ENCODE assay signal across 8 cellular contexts in genomic region chr18:39453882-39454281, GRCh38.
DNase-seq lines count a peak whose midpoint lies in the region; ATAC-seq, FAIRE-seq and TF ChIP-seq lines count a peak whose summit lies in the region.

No MANE protein-coding gene starts in this region.

- H3K4me3 Mint-ChIP-seq in activated T-helper 1 cell treated with anti-CD3 and anti-CD28 coated beads, Interleukin-12 subunit alpha, Interleukin-12 subunit beta, Interleukin-2, Interleukin-4 antibody, amounts not matched to agents 30 ng/mL and 10 ng/mL and 1 ng/mL, durations not matched to agents 14 hours and 24 hours and 36 hours = no peak overlapping the region

- H3K27me3 Mint-ChIP-seq in activated T-helper 1 cell treated with anti-CD3 and anti-CD28 coated beads, Interleukin-12 subunit alpha, Interleukin-12 subunit beta, Interleukin-2, Interleukin-4 antibody, amounts not matched to agents 30 ng/mL and 10 ng/mL and 1 ng/mL, durations not matched to agents 14 hours and 24 hours and 36 hours (ENCODE audit: insufficient read depth) = no peaks in the 10 kb centered on the region

- no peak overlapping the region for H3K23ac ChIP-seq in mesendoderm (ENCODE audit: low read length)

- no peaks in the 10 kb centered on the region for H3K9me3 Mint-ChIP-seq in activated T-helper 1 cell treated with anti-CD3 and anti-CD28 coated beads, Interleukin-12 subunit alpha, Interleukin-12 subunit beta, Interleukin-2, Interleukin-4 antibody, amounts not matched to agents 30 ng/mL and 10 ng/mL and 1 ng/mL, durations not matched to agents 14 hours and 24 hours and 36 hours

- no peak overlapping the region for H3K9ac ChIP-seq in endocrine pancreas (ENCODE audit: control insufficient read depth, insufficient read depth, low read length)
- no peak overlapping the region for H3K9ac ChIP-seq in mesendoderm (ENCODE audit: low read length)

- H3K4me1 Mint-ChIP-seq in activated T-helper 1 cell treated with anti-CD3 and anti-CD28 coated beads, Interleukin-12 subunit alpha, Interleukin-12 subunit beta, Interleukin-2, Interleukin-4 antibody, amounts not matched to agents 30 ng/mL and 10 ng/mL and 1 ng/mL, durations not matched to agents 14 hours and 24 hours and 36 hours (ENCODE audit: low read depth) = no peaks in the 10 kb centered on the region

- ATAC-seq in GM19023 (IDR thresholded peaks at IDR 0.05; ENCODE audit: unreplicated experiment) = no peak

- intact Hi-C loops in A673 (cut with micrococcal nuclease; ENCODE audit: unreplicated experiment) = no loop called here
- intact Hi-C loops in activated T-helper 1 cell treated with anti-CD3 and anti-CD28 coated beads, Interleukin-12 subunit alpha, Interleukin-12 subunit beta, Interleukin-2, Interleukin-4 antibody, amounts not matched to agents 30 ng/mL and 10 ng/mL and 1 ng/mL, durations not matched to agents 14 hours and 24 hours and 36 hours (cut with micrococcal nuclease) = no loop called here

- H3K79me2 ChIP-seq in mesendoderm (ENCODE audit: control insufficient read depth, insufficient read depth, low read length) = no peaks in the 10 kb centered on the region

- CTCF ChIA-PET in A673 (lab: Charles Lee) = no interaction called here

- H2AK5ac ChIP-seq in mesendoderm (ENCODE audit: low read length) = no peak overlapping the region

- no peak overlapping the region for H2BK15ac ChIP-seq in mesendoderm (replicated peaks; ENCODE audit: low read depth)

- H4K8ac ChIP-seq in mesendoderm (ENCODE audit: low read depth, low read length) = no peak overlapping the region

- TF ChIP-seq POLR2A in GM12892 (IDR thresholded peaks at IDR 0.05; ENCODE audit: low read depth, low read length) = no peak

- H2BK120ac ChIP-seq in mesendoderm (ENCODE audit: low read depth, low read length) = no peak overlapping the region

- no peak overlapping the region for H2BK5ac ChIP-seq in mesendoderm (ENCODE audit: low read length)

- H3K36me3 ChIP-seq in A673 (ENCODE audit: insufficient read depth, low read length, poor library complexity, severe bottlenecking) (no peaks in the 10 kb centered on the region), endocrine pancreas (ENCODE audit: control insufficient read depth, insufficient read depth, low read length) (no peaks in the 10 kb centered on the region), mesendoderm (ENCODE audit: control insufficient read depth, insufficient read depth, low read length) (no peaks in the 10 kb centered on the region)

- no TSS peak for BruUV-seq in A673 (replicated peaks; lab: Mats Ljungman, UMichigan)

- TF ChIP-seq CTCF in A673 (conservative IDR thresholded peaks at IDR 0.05; ENCODE audit: low read depth, low read length) = no peak

- H3K4me1 ChIP-seq in A673 (ENCODE audit: insufficient read depth, low read length, poor library complexity, severe bottlenecking) = no peaks in the 10 kb centered on the region
- peaks cover 6% of the 10 kb centered on the region for H3K4me1 ChIP-seq in endocrine pancreas (ENCODE audit: control insufficient read depth, insufficient read depth, low read length)
- H3K4me1 ChIP-seq in mesendoderm (ENCODE audit: control insufficient read depth, low read depth, low read length) = peaks cover 2% of the 10 kb centered on the region

- DNase-seq in A673 (ENCODE audit: low spot score) = peak; percentile 4
- DNase-seq in M059J (ENCODE audit: low read depth) = peak; percentile 71
- peak; percentile 24 for DNase-seq in mesendoderm
- no peak for DNase-seq in KG1 (lab: John Stamatoyannopoulos, UW)
- no peak for DNase-seq in GM12892 (ENCODE audit: insufficient read length)
- no peak for DNase-seq in activated T-helper 1 cell treated with anti-CD3 and anti-CD28 coated beads, Interleukin-12 subunit alpha, Interleukin-12 subunit beta, Interleukin-2, Interleukin-4 antibody, amounts not matched to agents 30 ng/mL and 10 ng/mL and 1 ng/mL, durations not matched to agents 14 hours and 24 hours and 36 hours (ENCODE audit: low spot score)

- H3K9me3 ChIP-seq in A673 (ENCODE audit: low read depth, low read length, poor library complexity, severe bottlenecking) = no peaks in the 10 kb centered on the region
- H3K9me3 ChIP-seq in endocrine pancreas (ENCODE audit: control insufficient read depth, low read length) = no peaks in the 10 kb centered on the region

- POLR2A ChIA-PET in A673 (lab: Charles Lee; ENCODE audit: low non-redundant PET) = no interaction called here

- H3K27me3 ChIP-seq in A673 (replicated peaks; ENCODE audit: insufficient read depth, low read depth, low read length, poor library complexity) (no peaks in the 10 kb centered on the region), endocrine pancreas (ENCODE audit: control insufficient read depth, insufficient read depth, low read length) (no peaks in the 10 kb centered on the region), mesendoderm (ENCODE audit: insufficient read depth, low read length, poor library complexity) (no peaks in the 10 kb centered on the region)

- H3K27ac ChIP-seq in A673 (ENCODE audit: low read depth, low read length, poor library complexity, severe bottlenecking) (no peak overlapping the region), mesendoderm (ENCODE audit: low read depth, low read length) (no peak overlapping the region)

- no peak overlapping the region for H4K5ac ChIP-seq in mesendoderm (ENCODE audit: low read length)

- WGBS in mesendoderm (ENCODE audit: extremely low coverage, insufficient coverage, low lambda C conversion rate) = no CpG with 5 or more reads among the region's 2 CpGs

- H3K4me2 ChIP-seq in mesendoderm (ENCODE audit: low read length) = no peak overlapping the region

- H3K4me3 ChIP-seq in A673 (ENCODE audit: low read depth, low read length, poor library complexity, severe bottlenecking) (no peak overlapping the region), endocrine pancreas (ENCODE audit: control insufficient read depth, insufficient read depth, low read length) (peak overlapping the region; percentile 54), mesendoderm (ENCODE audit: low read length) (no peak overlapping the region)

- no peak for FAIRE-seq in GM12892 (lab: Jason Lieb, UNC)

- no peak overlapping the region for H3K4ac ChIP-seq in mesendoderm (ENCODE audit: low read depth, low read length)

- H3K79me1 ChIP-seq in mesendoderm (ENCODE audit: low read length) = no peaks in the 10 kb centered on the region

- H3K56ac ChIP-seq in mesendoderm (ENCODE audit: low read length) = no peak overlapping the region

- no peak overlapping the region for H3K18ac ChIP-seq in mesendoderm (ENCODE audit: low read length)

- H3K36me3 Mint-ChIP-seq in activated T-helper 1 cell treated with anti-CD3 and anti-CD28 coated beads, Interleukin-12 subunit alpha, Interleukin-12 subunit beta, Interleukin-2, Interleukin-4 antibody, amounts not matched to agents 30 ng/mL and 10 ng/mL and 1 ng/mL, durations not matched to agents 14 hours and 24 hours and 36 hours (ENCODE audit: low read depth) = no peaks in the 10 kb centered on the region

- H3K27ac Mint-ChIP-seq in activated T-helper 1 cell treated with anti-CD3 and anti-CD28 coated beads, Interleukin-12 subunit alpha, Interleukin-12 subunit beta, Interleukin-2, Interleukin-4 antibody, amounts not matched to agents 30 ng/mL and 10 ng/mL and 1 ng/mL, durations not matched to agents 14 hours and 24 hours and 36 hours = no peak overlapping the region

Comparison
In these comparisons a context has a peak if more than half of its experiments do, and no peak if none do; other contexts are left out.
1. DNase-seq: peak in A673 (single experiment), M059J (single experiment) and mesendoderm (single experiment); none in KG1 (single experiment), GM12892 (single experiment) and activated T-helper 1 cell treated with anti-CD3 and anti-CD28 coated beads, Interleukin-12 subunit alpha, Interleukin-12 subunit beta, Interleukin-2, Interleukin-4 antibody, amounts not matched to agents 30 ng/mL and 10 ng/mL and 1 ng/mL, durations not matched to agents 14 hours and 24 hours and 36 hours (single experiment).